ENCODE assay signal across 8 cellular contexts in the genomic region with DNA sequence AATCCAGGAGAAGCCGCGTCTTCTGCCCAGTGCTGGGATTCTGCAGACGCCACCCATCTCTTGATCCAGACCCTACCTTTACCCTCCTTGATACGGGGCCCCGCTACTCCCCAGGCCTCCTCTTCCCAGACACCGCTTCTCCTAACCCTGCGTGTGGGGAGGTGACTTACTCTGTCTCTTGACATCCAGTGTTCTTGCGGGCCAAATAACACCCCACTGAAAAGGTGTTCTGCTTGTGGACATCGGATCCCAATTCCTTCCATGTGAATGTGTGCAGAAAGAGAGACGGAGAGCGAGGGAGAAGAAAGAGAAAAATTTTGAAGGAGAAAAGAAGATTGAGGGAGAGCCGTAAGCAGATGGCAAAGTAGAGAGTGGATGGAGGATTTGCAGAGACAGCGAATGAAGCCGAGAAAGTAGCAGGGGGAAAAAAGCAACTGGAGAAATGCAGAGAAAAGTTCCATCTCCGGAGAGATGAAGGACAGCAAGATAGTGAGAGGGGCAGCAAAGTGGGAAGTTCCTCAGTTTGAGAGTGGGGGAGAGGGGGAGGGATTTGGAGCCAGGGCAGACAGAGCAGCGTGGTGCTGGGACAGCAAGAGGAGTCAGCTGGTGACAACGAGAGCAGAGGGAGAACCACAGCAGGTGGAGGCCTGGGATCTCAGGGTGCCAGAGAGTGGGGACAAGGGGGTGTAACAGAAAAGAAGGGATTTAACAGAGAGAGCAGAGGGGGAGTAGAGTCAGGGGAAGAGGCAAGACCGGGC. TPM values are rescaled to one million over a fixed set of nuclear protein-coding genes. Genes with fewer than 3 reads are reported as not detected.
DNase-seq lines count a peak whose midpoint lies in the region; ATAC-seq, FAIRE-seq and TF ChIP-seq lines count a peak whose summit lies in the region.

No MANE protein-coding gene starts in this region.

- no peaks in the 10 kb centered on the region for H4K20me1 ChIP-seq in HepG2 (ENCODE audit: insufficient read depth, low read length)

- no TSS peak for BruUV-seq in HepG2 (replicated peaks; lab: Mats Ljungman, UMichigan)

- peaks cover 0 to 4% of the 10 kb centered on the region in 2 donors for H3K4me1 ChIP-seq in ascending aorta
- H3K4me1 ChIP-seq in HepG2 (ENCODE audit: insufficient read depth, low read length) = peaks cover 9% of the 10 kb centered on the region
- H3K4me1 ChIP-seq in thymus (ENCODE audit: control insufficient read depth, insufficient read depth, low read length) = peaks cover 10% of the 10 kb centered on the region

- TF ChIP-seq RAD21 in HepG2 (CRISPR knock-in tag; IDR thresholded peaks at IDR 0.05) = no peak

- FAIRE-seq in HepG2 (lab: Jason Lieb, UNC) = no peak

- no peak for DNase-seq in ascending aorta (ENCODE audit: low spot score in 2 of 2)
- DNase-seq in HepG2 (ENCODE audit: low spot score) = no peak
- no peak for DNase-seq in ureter (ENCODE audit: low spot score)
- no peak for DNase-seq in activated CD4-positive, alpha-beta T cell treated with anti-CD3 and anti-CD28 coated beads for 48 hours

- no peak for TF ChIP-seq EP300 in HepG2 (IDR thresholded peaks at IDR 0.05; ENCODE audit: low read depth in 2 of 2, low read length in 2 of 2)
- TF ChIP-seq EP300 in HepG2 (CRISPR knock-in tag; IDR thresholded peaks at IDR 0.05; ENCODE audit: borderline replicate concordance) = no peak

- peaks cover 24 to 33% of the 10 kb centered on the region in 2 donors for H3K36me3 ChIP-seq in ascending aorta
- H3K36me3 ChIP-seq in HepG2 (replicated peaks in 1 of 2; ENCODE audit: control insufficient read depth in 1 of 2, insufficient read depth in 2 of 2, low read length in 2 of 2) = peaks cover 7 to 30% of the 10 kb centered on the region in 2 experiments
- peaks cover 34% of the 10 kb centered on the region for H3K36me3 ChIP-seq in thymus (ENCODE audit: control insufficient read depth, insufficient read depth)

- TF ChIP-seq CTCF in ascending aorta (IDR thresholded peaks at IDR 0.05) (no peak), HepG2 (CRISPR knock-in tag; IDR thresholded peaks at IDR 0.05) (no peak; the same call in 1 of the 2 replicates)

- CTCF ChIA-PET in HepG2 (lab: Yijun Ruan, JAX; ENCODE audit: low intra/inter-chr PET ratio, low total read pairs) = no interaction called here

- 12% methylated on average over 18 of the region's 18 CpGs for WGBS in HepG2 (ENCODE audit: low lambda C conversion rate)
- WGBS in thymus = 20% methylated on average over 18 of the region's 18 CpGs

- H3K9me3 ChIP-seq in ascending aorta (peaks cover 0 to 10% of the 10 kb centered on the region in 2 donors), HepG2 (ENCODE audit: low read length) (no peaks in the 10 kb centered on the region), thymus (ENCODE audit: control insufficient read depth) (peaks cover 12% of the 10 kb centered on the region)

- H3K4me3 ChIP-seq in ascending aorta (peak overlapping the region; percentile 77 to 84), HepG2 (replicated peaks in 1 of 3; ENCODE audit: insufficient read depth in 1 of 3, low read depth in 2 of 3, low read length in 3 of 3) (peak overlapping the region; percentile 97 to 99 (median 99)), thymus (ENCODE audit: low read length) (peak overlapping the region; percentile 94)

- peak overlapping the region; percentile 91 to 94 for H3K27ac ChIP-seq in ascending aorta
- H3K27ac ChIP-seq in HepG2 (ENCODE audit: extremely low read length, insufficient read depth, low read length) = peak overlapping the region; percentile 89
- H3K27ac ChIP-seq in thymus (ENCODE audit: low read depth) = peak overlapping the region; percentile 96

- in situ Hi-C loops in HepG2 (cut with HindIII; ENCODE audit: extremely low pct_ligation_motif_present, low pct_unique_long_range_greater_than_20kb) = no loop called here

- intact Hi-C loops in ascending aorta (cut with DNase I) = loop anchor here (1.0 to 2.0 kb wide), 4 partner anchors 28 to 599 kb away; a partner anchor contains a TSS
- intact Hi-C loops in HepG2 (cut with micrococcal nuclease; ENCODE audit: unreplicated experiment) = loop anchor here (10.0 kb wide), 1 partner anchor 1733 kb away; a partner anchor contains a TSS

- peak overlapping the region; percentile 97 for H3K9ac ChIP-seq in HepG2 (ENCODE audit: insufficient read depth, low read depth, low read length)

- H3K27me3 ChIP-seq in ascending aorta = no peaks in the 10 kb centered on the region
- H3K27me3 ChIP-seq in HepG2 (ENCODE audit: control insufficient read depth in 1 of 2, insufficient read depth in 2 of 2, low read length in 2 of 2) = no peaks in the 10 kb centered on the region; a peak in 1 of 5 replicates
- no peaks in the 10 kb centered on the region for H3K27me3 ChIP-seq in thymus (ENCODE audit: control insufficient read depth, insufficient read depth)

- peak overlapping the region; percentile 81 for H3K4me2 ChIP-seq in HepG2 (ENCODE audit: low read depth, low read length)

- H3K79me2 ChIP-seq in HepG2 (ENCODE audit: insufficient read depth, low read length) = peaks cover 14% of the 10 kb centered on the region

- no peak overlapping the region for H2AFZ ChIP-seq in HepG2 (ENCODE audit: low read length)

- ATAC-seq in GM18505 (IDR thresholded peaks at IDR 0.05; ENCODE audit: unreplicated experiment) = peak; percentile 19
- ATAC-seq in HG03571 (IDR thresholded peaks at IDR 0.05; ENCODE audit: unreplicated experiment) = peak; percentile 16
- peak; percentile 58 for ATAC-seq in HepG2
- ATAC-seq in GM21825 (IDR thresholded peaks at IDR 0.05; ENCODE audit: unreplicated experiment) = no peak

- POLR2A ChIA-PET in HepG2 (lab: Yijun Ruan, JAX) = no interaction called here

- TF ChIP-seq POLR2A in GM18505 (IDR thresholded peaks at IDR 0.05; ENCODE audit: borderline replicate concordance, extremely low read depth, insufficient read depth, insufficient read length) (no peak), HepG2 (IDR thresholded peaks at IDR 0.05; ENCODE audit: insufficient read depth in 1 of 2, low read depth in 2 of 2, low read length in 2 of 2) (no peak; a peak in 1 of 4 replicates)

RNA-seq across cellular contexts. Expression of a gene that starts 0.8 kb away (rescaled TPM):
- 4.4 TPM for total RNA-seq in ascending aorta
- total RNA-seq in HepG2 (2016; rRNA removed; fragmentation: Illumina TruSeq; extraction: Trizol) = 9.6 and 22.2 TPM in 2 replicates
- total RNA-seq in HepG2 (2016; cell fraction: cytosol; rRNA removed; fragmentation: Illumina TruSeq; extraction: Trizol; ENCODE audit: low read depth) = 2.3 and 2.4 TPM in 2 replicates
- 10.7 and 20.1 TPM in 2 replicates for total RNA-seq in HepG2 (2016; cell fraction: insoluble cytoplasmic fraction; rRNA removed; fragmentation: Illumina TruSeq; extraction: Trizol)
- 6.8 and 8.1 TPM in 2 replicates for total RNA-seq in HepG2 (2016; cell fraction: membrane; rRNA removed; fragmentation: Illumina TruSeq; extraction: Trizol)
- 8.7 and 10.5 TPM in 2 replicates for total RNA-seq in HepG2 (2016; cell fraction: nucleus; rRNA removed; fragmentation: Illumina TruSeq; extraction: Trizol)
- 2.1 and 3.0 TPM in 2 replicates for polyA plus RNA-seq in HepG2 (2011; rRNA removed)
- 1.6 and 3.2 TPM in 2 replicates for polyA plus RNA-seq in HepG2 (2011; cell fraction: cytosol; rRNA removed)
- 1.5 and 1.8 TPM in 2 replicates for polyA plus RNA-seq in HepG2 (2011; cell fraction: nucleus; rRNA removed)
- 6.3 and 7.6 TPM in 2 replicates for polyA plus RNA-seq in HepG2 (2012)
- polyA plus RNA-seq in HepG2 (2016; cell fraction: cytosol; fragmentation: Illumina TruSeq; extraction: Trizol; ENCODE audit: low read depth) = 6.3 and 7.8 TPM in 2 replicates
- 16.0 and 20.7 TPM in 2 replicates for polyA plus RNA-seq in HepG2 (2016; cell fraction: insoluble cytoplasmic fraction; fragmentation: Illumina TruSeq; extraction: Trizol; ENCODE audit: low read depth)
- 5.7 and 5.9 TPM in 2 replicates for polyA plus RNA-seq in HepG2 (2016; cell fraction: membrane; fragmentation: Illumina TruSeq; extraction: Trizol; ENCODE audit: low read depth)
- polyA plus RNA-seq in HepG2 (2016; cell fraction: nucleus; fragmentation: Illumina TruSeq; extraction: Trizol; ENCODE audit: insufficient read depth, low read depth) = 9.4 and 10.0 TPM in 2 replicates
- polyA minus RNA-seq in HepG2 (2011; rRNA and poly(A)+ RNA removed; ENCODE audit: low replicate concordance) = 1.3 and 2.5 TPM in 2 replicates
- polyA minus RNA-seq in HepG2 (2011; cell fraction: cytosol; rRNA and poly(A)+ RNA removed) = 3.7 and 4.0 TPM in 2 replicates
- 11.2 and 13.2 TPM in 2 replicates for polyA minus RNA-seq in HepG2 (2011; cell fraction: nucleus; rRNA and poly(A)+ RNA removed)
- polyA plus RNA-seq in thymus = 7.2 TPM
- total RNA-seq in ureter = 23.8 TPM

RNA-seq across cellular contexts. Expression of a gene that starts 28.4 kb away (rescaled TPM):
- total RNA-seq in ascending aorta (2.3 TPM), HepG2 (2016; rRNA removed; fragmentation: Illumina TruSeq; extraction: Trizol) (10.3 and 15.8 TPM in 2 replicates), ureter (31.8 TPM)
- 8.2 and 11.6 TPM in 2 replicates for total RNA-seq in HepG2 (2016; cell fraction: cytosol; rRNA removed; fragmentation: Illumina TruSeq; extraction: Trizol; ENCODE audit: low read depth)
- total RNA-seq in HepG2 (2016; cell fraction: insoluble cytoplasmic fraction; rRNA removed; fragmentation: Illumina TruSeq; extraction: Trizol) = 10.6 and 19.4 TPM in 2 replicates
- total RNA-seq in HepG2 (2016; cell fraction: membrane; rRNA removed; fragmentation: Illumina TruSeq; extraction: Trizol) = 4.6 and 7.3 TPM in 2 replicates
- 6.1 and 7.5 TPM in 2 replicates for total RNA-seq in HepG2 (2016; cell fraction: nucleus; rRNA removed; fragmentation: Illumina TruSeq; extraction: Trizol)
- polyA plus RNA-seq in HepG2 (2011; rRNA removed) (4.2 and 5.2 TPM in 2 replicates), thymus (11.4 TPM)
- polyA plus RNA-seq in HepG2 (2011; cell fraction: cytosol; rRNA removed) = 2.1 and 3.9 TPM in 2 replicates
- 0.66 and 2.4 TPM in 2 replicates for polyA plus RNA-seq in HepG2 (2011; cell fraction: nucleus; rRNA removed)
- 8.7 and 8.8 TPM in 2 replicates for polyA plus RNA-seq in HepG2 (2012)
- 0.37 and 0.62 TPM in 2 replicates for polyA plus RNA-seq in HepG2 (2016; cell fraction: cytosol; fragmentation: Illumina TruSeq; extraction: Trizol; ENCODE audit: low read depth)
- polyA plus RNA-seq in HepG2 (2016; cell fraction: insoluble cytoplasmic fraction; fragmentation: Illumina TruSeq; extraction: Trizol; ENCODE audit: low read depth) = 10.9 and 11.7 TPM in 2 replicates
- polyA plus RNA-seq in HepG2 (2016; cell fraction: membrane; fragmentation: Illumina TruSeq; extraction: Trizol; ENCODE audit: low read depth) = 0.89 and 1.6 TPM in 2 replicates
- 7.6 and 8.1 TPM in 2 replicates for polyA plus RNA-seq in HepG2 (2016; cell fraction: nucleus; fragmentation: Illumina TruSeq; extraction: Trizol; ENCODE audit: insufficient read depth, low read depth)
- 1.4 and 2.2 TPM in 2 replicates for polyA minus RNA-seq in HepG2 (2011; rRNA and poly(A)+ RNA removed; ENCODE audit: low replicate concordance)
- 4.0 and 6.7 TPM in 2 replicates for polyA minus RNA-seq in HepG2 (2011; cell fraction: cytosol; rRNA and poly(A)+ RNA removed)
- polyA minus RNA-seq in HepG2 (2011; cell fraction: nucleus; rRNA and poly(A)+ RNA removed) = 7.5 and 9.0 TPM in 2 replicates

RNA-seq across cellular contexts. Expression of a gene that starts 38.3 kb away (rescaled TPM):
- total RNA-seq in ascending aorta (not detected), HepG2 (2016; rRNA removed; fragmentation: Illumina TruSeq; extraction: Trizol) (0.60 and 0.69 TPM in 2 replicates), ureter (6.9 TPM)
- not detected in 2 replicates for total RNA-seq in HepG2 (2016; cell fraction: cytosol; rRNA removed; fragmentation: Illumina TruSeq; extraction: Trizol; ENCODE audit: low read depth)
- 0.28 and 0.70 TPM in 2 replicates for total RNA-seq in HepG2 (2016; cell fraction: insoluble cytoplasmic fraction; rRNA removed; fragmentation: Illumina TruSeq; extraction: Trizol)
- 0.28 and 0.72 TPM in 2 replicates for total RNA-seq in HepG2 (2016; cell fraction: membrane; rRNA removed; fragmentation: Illumina TruSeq; extraction: Trizol)
- 0.47 and 0.84 TPM in 2 replicates for total RNA-seq in HepG2 (2016; cell fraction: nucleus; rRNA removed; fragmentation: Illumina TruSeq; extraction: Trizol)
- polyA plus RNA-seq in HepG2 (2011; rRNA removed) (0.32 and 0.47 TPM in 2 replicates), thymus (5.3 TPM)
- polyA plus RNA-seq in HepG2 (2011; cell fraction: cytosol; rRNA removed) = 0.28 and 0.31 TPM in 2 replicates
- 0.58 and 0.64 TPM in 2 replicates for polyA plus RNA-seq in HepG2 (2011; cell fraction: nucleus; rRNA removed)
- 0.36 and 0.78 TPM in 2 replicates for polyA plus RNA-seq in HepG2 (2012)
- 0.03 TPM in 1 of 2 replicates, not detected in the other for polyA plus RNA-seq in HepG2 (2016; cell fraction: cytosol; fragmentation: Illumina TruSeq; extraction: Trizol; ENCODE audit: low read depth)
- polyA plus RNA-seq in HepG2 (2016; cell fraction: insoluble cytoplasmic fraction; fragmentation: Illumina TruSeq; extraction: Trizol; ENCODE audit: low read depth) = 0.38 and 0.53 TPM in 2 replicates
- polyA plus RNA-seq in HepG2 (2016; cell fraction: membrane; fragmentation: Illumina TruSeq; extraction: Trizol; ENCODE audit: low read depth) = 0.21 TPM in 1 of 2 replicates, not detected in the other
- polyA plus RNA-seq in HepG2 (2016; cell fraction: nucleus; fragmentation: Illumina TruSeq; extraction: Trizol; ENCODE audit: insufficient read depth, low read depth) = 0.29 and 0.41 TPM in 2 replicates
- polyA minus RNA-seq in HepG2 (2011; rRNA and poly(A)+ RNA removed; ENCODE audit: low replicate concordance) = 0.44 TPM in 1 of 2 replicates, not detected in the other
- polyA minus RNA-seq in HepG2 (2011; cell fraction: cytosol; rRNA and poly(A)+ RNA removed) = 0.49 TPM in 1 of 2 replicates, not detected in the other
- 1.4 and 1.5 TPM in 2 replicates for polyA minus RNA-seq in HepG2 (2011; cell fraction: nucleus; rRNA and poly(A)+ RNA removed)
